ENCODE assay signal across 26 cellular contexts in the genomic region with DNA sequence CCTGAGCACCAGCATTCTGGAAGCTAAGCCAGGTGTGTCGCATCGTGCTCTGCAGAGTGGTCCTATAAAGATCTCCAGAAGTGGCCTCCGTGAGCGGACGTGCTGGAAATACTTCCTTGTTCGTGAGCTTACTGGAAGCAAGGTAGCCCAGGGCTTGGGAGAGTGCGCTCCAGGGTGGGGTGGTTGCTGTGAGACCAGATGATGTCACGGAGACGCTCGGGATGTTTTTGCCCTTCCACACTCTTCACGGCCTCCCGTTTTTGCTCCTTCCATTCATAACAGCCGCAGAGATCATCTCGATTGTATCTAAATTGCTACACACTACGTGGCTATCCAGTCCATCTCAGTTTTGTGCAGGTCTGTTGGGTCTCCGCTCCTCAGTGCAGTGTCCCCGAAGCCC.
"Had no signal": no experiment of that assay in that cellular context is flagged by ENCODE, and none has a peak within 500 bp of the region (broad histone marks: within the 10 kb centered on the region; RNA-seq: fewer than 3 reads in every experiment).

No MANE protein-coding gene starts in this region.

- H3K27ac Mint-ChIP-seq: naive thymus-derived CD4-positive, alpha-beta T cell; neural progenitor cell; progenitor cell of endocrine pancreas; stimulated activated effector memory CD8-positive, alpha-beta T cell treated with anti-CD3 and anti-CD28 coated beads, Interleukin-12 subunit alpha, Interleukin-12 subunit beta, amount 100 ng/mL, for 72 hours; stimulated activated naive CD8-positive, alpha-beta T cell treated with anti-CD3 and anti-CD28 coated beads, Interleukin-15, Interleukin-2, amounts not matched to agents 100 ng/mL and 50 ng/mL, for 24 hours had no signal

- H3K9ac ChIP-seq: neural progenitor cell, parathyroid adenoma had no signal

- H3K27me3 ChIP-seq: ovary, right lobe of liver, sigmoid colon, thyroid gland, transverse colon, upper lobe of left lung, uterus had no signal

- H3K36me3 ChIP-seq: neural progenitor cell, ovary, right lobe of liver, sigmoid colon, stomach, thoracic aorta, thyroid gland, transverse colon, upper lobe of left lung, uterus had no signal

- H3K4me1 ChIP-seq: neural progenitor cell, parathyroid adenoma, psoas muscle, right lobe of liver, thyroid gland, uterus had no signal

- H3K27ac ChIP-seq: neural progenitor cell, ovary, parathyroid adenoma, psoas muscle, right lobe of liver, sigmoid colon, stomach, thoracic aorta, thyroid gland, transverse colon, upper lobe of left lung, uterus had no signal

- H3K36me3 Mint-ChIP-seq: naive thymus-derived CD4-positive, alpha-beta T cell; natural killer cell; neural progenitor cell; stimulated activated effector memory CD8-positive, alpha-beta T cell treated with anti-CD3 and anti-CD28 coated beads, Interleukin-12 subunit alpha, Interleukin-12 subunit beta, amount 100 ng/mL, for 72 hours had no signal

- H3K4me3 ChIP-seq: neural progenitor cell, ovary, psoas muscle, right lobe of liver, sigmoid colon, stomach, thoracic aorta, thyroid gland, transverse colon, upper lobe of left lung, uterus had no signal

- H2AFZ ChIP-seq: neural progenitor cell, parathyroid adenoma had no signal

- H3K9me3 Mint-ChIP-seq: natural killer cell; nephron; stimulated activated effector memory CD8-positive, alpha-beta T cell treated with anti-CD3 and anti-CD28 coated beads, Interleukin-12 subunit alpha, Interleukin-12 subunit beta, amount 100 ng/mL, for 72 hours; stimulated activated naive CD8-positive, alpha-beta T cell treated with anti-CD3 and anti-CD28 coated beads, Interleukin-15, Interleukin-2, amounts not matched to agents 100 ng/mL and 50 ng/mL, for 24 hours had no signal

- H3K9me3 ChIP-seq: ovary, psoas muscle, right lobe of liver, sigmoid colon, stomach, thoracic aorta, thyroid gland, transverse colon, upper lobe of left lung, uterus had no signal

- H3K79me2 ChIP-seq: parathyroid adenoma had no signal

- DNase-seq: naive thymus-derived CD4-positive, alpha-beta T cell; natural killer cell; occipital lobe; ovary; psoas muscle; right cardiac atrium; right lobe of liver; sigmoid colon; small intestine; stimulated activated CD4-positive, alpha-beta T cell treated with anti-CD3 and anti-CD28 coated beads, Interleukin-15, amount 100 ng/mL, for 24 hours; stimulated activated CD4-positive, alpha-beta T cell treated with anti-CD3 and anti-CD28 coated beads, Interleukin-2, amount 100 ng/mL, for 24 hours; stimulated activated CD4-positive, alpha-beta T cell treated with anti-CD3 and anti-CD28 coated beads, Interleukin-2, amount 100 ng/mL, for 48 hours; stimulated activated CD4-positive, alpha-beta T cell treated with anti-CD3 and anti-CD28 coated beads, Interleukin-4, amount 100 ng/mL, for 24 hours; stimulated activated naive CD4-positive, alpha-beta T cell; stomach; thyroid gland; transverse colon; upper lobe of left lung; uterus had no signal

- H3K4me3 Mint-ChIP-seq: naive thymus-derived CD4-positive, alpha-beta T cell; nephron; neural progenitor cell; stimulated activated effector memory CD8-positive, alpha-beta T cell treated with anti-CD3 and anti-CD28 coated beads, Interleukin-12 subunit alpha, Interleukin-12 subunit beta, amount 100 ng/mL, for 72 hours; stimulated activated naive CD8-positive, alpha-beta T cell treated with anti-CD3 and anti-CD28 coated beads, Interleukin-15, Interleukin-2, amounts not matched to agents 100 ng/mL and 50 ng/mL, for 24 hours had no signal

- FAIRE-seq: small intestine had no signal

- H3K4me2 ChIP-seq: neural progenitor cell had no signal
